ENCODE assay signal across 12 cellular contexts in genomic region chr19:518292-519231, GRCh38. TPM values are rescaled to one million over a fixed set of nuclear protein-coding genes. Genes with fewer than 3 reads are reported as not detected.
DNase-seq lines count a peak whose midpoint lies in the region; ATAC-seq, FAIRE-seq and TF ChIP-seq lines count a peak whose summit lies in the region.
"Had no signal": no experiment of that assay in that cellular context is flagged by ENCODE, and none has a peak within 500 bp of the region (broad histone marks: within the 10 kb centered on the region; RNA-seq: fewer than 3 reads in every experiment).

No MANE protein-coding gene starts in this region.

- TF ChIP-seq RAD21 in A549 (conservative IDR thresholded peaks at IDR 0.05 in 1 of 2, IDR thresholded peaks at IDR 0.05 in 1 of 2) = no peak

- peaks cover 10% of the 10 kb centered on the region for H3K36me3 Mint-ChIP-seq in neural crest cell (ENCODE audit: low read depth)

- H3K4me3 ChIP-seq in A549 (no peak overlapping the region), prostate gland (no peak overlapping the region)
- H3K4me3 ChIP-seq: BLaER1 treated with 17β-estradiol and CSF1 and Interleukin-3, amounts not matched to agents 10 nM and 100 nM had no signal

- TF ChIP-seq POLR2A in A549 (IDR thresholded peaks at IDR 0.05; ENCODE audit: low read length) (no peak), prostate gland (IDR thresholded peaks at IDR 0.05) (no peak)

- no peak for TF ChIP-seq EP300 in A549 (IDR thresholded peaks at IDR 0.05)

- 97% methylated on average over 22 of the region's 59 CpGs for WGBS in A549 (ENCODE audit: missing lambda C conversion rate)
- WGBS in prostate gland = 58% methylated on average over 55 of the region's 59 CpGs

- intact Hi-C loops in head of caudate nucleus (cut with DNase I) (no loop called here), prostate gland (cut with DNase I) (no loop called here)

- ATAC-seq in A549 = peak; percentile 39 to 45; a peak in 4 of 6 replicates

- H3K4me1 Mint-ChIP-seq in neural crest cell = peaks cover 16% of the 10 kb centered on the region

- no peak overlapping the region for H3K4me3 Mint-ChIP-seq in neural crest cell
- H3K4me3 Mint-ChIP-seq: activated naive CD8-positive, alpha-beta T cell; stimulated activated naive CD8-positive, alpha-beta T cell treated with anti-CD3 and anti-CD28 coated beads, Interleukin-15, Interleukin-2, amounts not matched to agents 100 ng/mL and 50 ng/mL, for 24 hours had no signal

- FAIRE-seq in A549 (lab: Jason Lieb, UNC) = no peak

- no peak overlapping the region for H3K27ac Mint-ChIP-seq in neural crest cell (ENCODE audit: unreplicated experiment)
- H3K27ac Mint-ChIP-seq: activated naive CD8-positive, alpha-beta T cell; stimulated activated naive CD8-positive, alpha-beta T cell treated with anti-CD3 and anti-CD28 coated beads, Interleukin-15, Interleukin-2, amounts not matched to agents 100 ng/mL and 50 ng/mL, for 24 hours had no signal

- H3K27ac ChIP-seq in A549 (peak overlapping the region in 1 of 2 experiments; percentile 62; a peak in 3 of 6 replicates), prostate gland (no peak overlapping the region)
- H3K27ac ChIP-seq: BLaER1 treated with 17β-estradiol and CSF1 and Interleukin-3, amounts not matched to agents 10 nM and 100 nM had no signal

- DNase-seq in A549 (ENCODE audit: low read depth in 1 of 2, low spot score in 1 of 2) = no peak
- peak in 3 of 4 experiments; percentile 21 to 49 (median 48) for DNase-seq in activated CD4-positive, CD25-positive, alpha-beta regulatory T cell (lab: John Stamatoyannopoulos, UW)
- peak; percentile 39 for DNase-seq in dermis blood vessel endothelial cell
- DNase-seq in neural crest cell (ENCODE audit: low read depth, low spot score) = peak; percentile 40
- DNase-seq in head of caudate nucleus = no peak
- DNase-seq in DMS153 treated with DMSO at 0.1 percent for 48 hours (lab: John Stamatoyannopoulos, UW; ENCODE audit: unreplicated experiment) = no peak
- no peak for DNase-seq in prostate gland (ENCODE audit: low spot score)
- DNase-seq in NCI-H1694 treated with DMSO at 0.1 percent for 48 hours (lab: John Stamatoyannopoulos, UW) = no peak
- DNase-seq: NCI-H1105 treated with DMSO at 0.1 percent for 48 hours had no signal

- POLR2A ChIA-PET in A549 (lab: Yijun Ruan, JAX) = no interaction called here

- H3K36me3 ChIP-seq in prostate gland = no peaks in the 10 kb centered on the region

- H3K27me3 Mint-ChIP-seq in neural crest cell (ENCODE audit: low read depth) = peaks cover 7% of the 10 kb centered on the region
- H3K27me3 Mint-ChIP-seq: activated naive CD8-positive, alpha-beta T cell; stimulated activated naive CD8-positive, alpha-beta T cell treated with anti-CD3 and anti-CD28 coated beads, Interleukin-15, Interleukin-2, amounts not matched to agents 100 ng/mL and 50 ng/mL, for 24 hours had no signal

- no peak for TF ChIP-seq CTCF in A549 (IDR thresholded peaks at IDR 0.05)
- peak; percentile 49 for TF ChIP-seq CTCF in neural crest cell (conservative IDR thresholded peaks at IDR 0.05)
- no peak for TF ChIP-seq CTCF in prostate gland (IDR thresholded peaks at IDR 0.05)

- no peak overlapping the region for H3K4me2 ChIP-seq in A549
- H3K4me2 ChIP-seq: BLaER1 treated with 17β-estradiol and CSF1 and Interleukin-3, amounts not matched to agents 10 nM and 100 nM had no signal

- H3K9me3 Mint-ChIP-seq in neural crest cell = no peaks in the 10 kb centered on the region
- H3K9me3 Mint-ChIP-seq: stimulated activated naive CD8-positive, alpha-beta T cell treated with anti-CD3 and anti-CD28 coated beads, Interleukin-15, Interleukin-2, amounts not matched to agents 100 ng/mL and 50 ng/mL, for 24 hours had no signal

- CTCF ChIA-PET in A549 (lab: Yijun Ruan, JAX) = no interaction called here

- H3K27me3 ChIP-seq in prostate gland (replicated peaks; ENCODE audit: insufficient read depth) = no peaks in the 10 kb centered on the region
- H3K27me3 ChIP-seq: BLaER1 treated with 17β-estradiol and CSF1 and Interleukin-3, amounts not matched to agents 10 nM and 100 nM had no signal

- H3K9me3 ChIP-seq in A549 = no peaks in the 10 kb centered on the region
- H3K9me3 ChIP-seq in prostate gland = no peaks in the 10 kb centered on the region
- H3K9me3 ChIP-seq: BLaER1 treated with 17β-estradiol and CSF1 and Interleukin-3, amounts not matched to agents 10 nM and 100 nM had no signal

- H3K4me1 ChIP-seq in A549 (peaks cover 8% of the 10 kb centered on the region; the same call in 1 of the 3 replicates), prostate gland (replicated peaks) (no peaks in the 10 kb centered on the region)

TF ChIP-seq in A549, 52 proteins besides CTCF, POLR2A, EP300 and RAD21:
- TF ChIP-seq CHD4 (IDR thresholded peaks at IDR 0.05; ENCODE audit: borderline replicate concordance) (no peak), ZSCAN20 (CRISPR knock-in tag; IDR thresholded peaks at IDR 0.05) (no peak), KDM5A (IDR thresholded peaks at IDR 0.05) (no peak), RARB (CRISPR knock-in tag; IDR thresholded peaks at IDR 0.05) (no peak), TP53 (CRISPR knock-in tag; IDR thresholded peaks at IDR 0.05) (no peak), ZNF302 (CRISPR knock-in tag; IDR thresholded peaks at IDR 0.05) (no peak), MAFK (IDR thresholded peaks at IDR 0.05; ENCODE audit: partially characterized antibody) (no peak), FOSB (CRISPR knock-in tag; IDR thresholded peaks at IDR 0.05) (no peak)
- TF ChIP-seq, protein P1, sequence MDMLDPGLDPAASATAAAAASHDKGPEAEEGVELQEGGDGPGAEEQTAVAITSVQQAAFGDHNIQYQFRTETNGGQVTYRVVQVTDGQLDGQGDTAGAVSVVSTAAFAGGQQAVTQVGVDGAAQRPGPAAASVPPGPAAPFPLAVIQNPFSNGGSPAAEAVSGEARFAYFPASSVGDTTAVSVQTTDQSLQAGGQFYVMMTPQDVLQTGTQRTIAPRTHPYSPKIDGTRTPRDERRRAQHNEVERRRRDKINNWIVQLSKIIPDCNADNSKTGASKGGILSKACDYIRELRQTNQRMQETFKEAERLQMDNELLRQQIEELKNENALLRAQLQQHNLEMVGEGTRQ (IDR thresholded peaks at IDR 0.05) = no peak

RNA-seq across cellular contexts. Expression of gene TPGS1, which starts 11.3 kb away (rescaled TPM):
- 2.3 and 2.7 TPM in 2 replicates for polyA plus RNA-seq in A549 (2011; rRNA removed)
- 16.0 and 27.9 TPM in 2 replicates for polyA plus RNA-seq in A549 (2012; cell fraction: cytosol; rRNA removed)
- polyA plus RNA-seq in A549 (2012; cell fraction: nucleus; rRNA removed) = 22.3 and 42.1 TPM in 2 replicates
- polyA plus RNA-seq in A549 (2017; fragmentation: RNase III; extraction: RNeasy Plus Mini Kit Qiagen cat#74134 plus additional on column Dnase treatment) = 12.5 to 13.8 TPM (median 13.1 TPM) in 3 replicates
- polyA minus RNA-seq in A549 (2011; rRNA and poly(A)+ RNA removed) = 1.1 TPM in 2 replicates
- 35.6 and 74.0 TPM in 2 replicates for total RNA-seq in dermis blood vessel endothelial cell
- 22.3 TPM in 2 replicates for total RNA-seq in neural crest cell
- 10 to 100 TPM; 90.0 to 94.9 TPM for total RNA-seq in prostate gland

RNA-seq across cellular contexts. Expression of gene CDC34, which starts 13.0 kb away (rescaled TPM):
- polyA plus RNA-seq in A549 (2011; rRNA removed) = 36.9 and 37.4 TPM in 2 replicates
- 82.8 and 83.4 TPM in 2 replicates for polyA plus RNA-seq in A549 (2012; cell fraction: cytosol; rRNA removed)
- 84.9 and 93.6 TPM in 2 replicates for polyA plus RNA-seq in A549 (2012; cell fraction: nucleus; rRNA removed)
- 56.3 to 62.6 TPM (median 57.6 TPM) in 3 replicates for polyA plus RNA-seq in A549 (2017; fragmentation: RNase III; extraction: RNeasy Plus Mini Kit Qiagen cat#74134 plus additional on column Dnase treatment)
- 29.1 and 29.2 TPM in 2 replicates for polyA minus RNA-seq in A549 (2011; rRNA and poly(A)+ RNA removed)
- total RNA-seq in dermis blood vessel endothelial cell = 111 and 112 TPM in 2 replicates
- 106 and 111 TPM in 2 replicates for total RNA-seq in neural crest cell
- total RNA-seq in prostate gland = 100 to 1,000 TPM in 1 of 2 donors, 10 to 100 TPM in 1; 93.4 to 159 TPM

RNA-seq across cellular contexts. Expression of gene MADCAM1, which starts 22.3 kb away (rescaled TPM):
- polyA plus RNA-seq in A549 (2011; rRNA removed) (0.06 and 0.09 TPM in 2 replicates), A549 (2017; fragmentation: RNase III; extraction: RNeasy Plus Mini Kit Qiagen cat#74134 plus additional on column Dnase treatment) (0.25 to 0.41 TPM (median 0.34 TPM) in 3 replicates)
- polyA plus RNA-seq in A549 (2012; cell fraction: cytosol; rRNA removed) = 0.25 and 0.35 TPM in 2 replicates
- polyA plus RNA-seq in A549 (2012; cell fraction: nucleus; rRNA removed) = 0.51 and 0.73 TPM in 2 replicates
- not detected in 2 replicates for polyA minus RNA-seq in A549 (2011; rRNA and poly(A)+ RNA removed)
- total RNA-seq in dermis blood vessel endothelial cell (0.09 and 0.34 TPM in 2 replicates), neural crest cell (0.75 and 1.1 TPM in 2 replicates), prostate gland (under 1 TPM; 0.80 to 0.91 TPM)

RNA-seq across cellular contexts. Expression of gene GZMM, which starts 25.3 kb away (rescaled TPM):
- polyA plus RNA-seq in A549 (2011; rRNA removed) (not detected in 2 replicates), A549 (2017; fragmentation: RNase III; extraction: RNeasy Plus Mini Kit Qiagen cat#74134 plus additional on column Dnase treatment) (0.11 TPM in 1 of 3 replicates, not detected in the others)
- 0.11 and 0.14 TPM in 2 replicates for polyA plus RNA-seq in A549 (2012; cell fraction: cytosol; rRNA removed)
- polyA plus RNA-seq in A549 (2012; cell fraction: nucleus; rRNA removed) = 0.39 and 0.64 TPM in 2 replicates
- not detected in 2 replicates for polyA minus RNA-seq in A549 (2011; rRNA and poly(A)+ RNA removed)
- total RNA-seq in dermis blood vessel endothelial cell (not detected in 2 replicates), neural crest cell (not detected in 2 replicates), prostate gland (under 1 TPM in 1 of 2 donors, not detected in 1; 0.68 TPM)

RNA-seq across cellular contexts. Expression of gene BSG, which starts 53.8 kb away (rescaled TPM):
- polyA plus RNA-seq in A549 (2011; rRNA removed) (237 and 285 TPM in 2 replicates), A549 (2017; fragmentation: RNase III; extraction: RNeasy Plus Mini Kit Qiagen cat#74134 plus additional on column Dnase treatment) (528 to 583 TPM (median 579 TPM) in 3 replicates)
- polyA plus RNA-seq in A549 (2012; cell fraction: cytosol; rRNA removed) = 453 and 544 TPM in 2 replicates
- polyA plus RNA-seq in A549 (2012; cell fraction: nucleus; rRNA removed) = 893 and 1,029 TPM in 2 replicates
- 251 and 294 TPM in 2 replicates for polyA minus RNA-seq in A549 (2011; rRNA and poly(A)+ RNA removed)
- total RNA-seq in dermis blood vessel endothelial cell (356 and 480 TPM in 2 replicates), neural crest cell (564 and 613 TPM in 2 replicates), prostate gland (1,000 to 10,000 TPM in 1 of 2 donors, 100 to 1,000 TPM in 1; 557 to 1,261 TPM)

Comparison
In these comparisons a context has a peak if more than half of its experiments do, and no peak if none do; other contexts are left out.
1. DNase-seq: peak in activated CD4-positive, CD25-positive, alpha-beta regulatory T cell (3 of 4), dermis blood vessel endothelial cell (single experiment) and neural crest cell (single experiment); none in A549 (0 of 2), head of caudate nucleus (0 of 42), DMS153 treated with DMSO at 0.1 percent for 48 hours (single experiment), prostate gland (single experiment) and NCI-H1694 treated with DMSO at 0.1 percent for 48 hours (single experiment).